Comparison of ENCODE assay signal across 23 cellular contexts in the genomic region with DNA sequence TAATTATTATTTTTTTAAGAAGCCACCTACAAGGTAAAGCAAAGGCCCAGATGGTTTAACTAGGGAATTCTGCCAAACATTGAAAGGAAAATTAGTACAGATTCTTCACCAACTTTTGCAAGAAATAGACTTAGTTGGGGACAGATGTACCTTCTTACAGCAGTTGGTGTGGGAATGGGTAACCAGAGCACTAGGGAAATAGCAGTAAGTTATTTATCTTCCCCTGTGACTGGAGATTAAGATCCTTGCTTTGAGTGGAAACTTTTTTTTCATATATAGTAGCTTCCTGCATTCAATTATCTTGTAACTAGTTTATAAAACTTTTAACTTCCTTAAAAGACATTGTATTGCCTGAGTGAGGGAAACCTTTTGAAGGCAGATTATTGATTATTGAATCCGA.
"Had no signal": no experiment of that assay in that cellular context is flagged by ENCODE, and none has a peak within 500 bp of the region (broad histone marks: within the 10 kb centered on the region; RNA-seq: fewer than 3 reads in every experiment).

No MANE protein-coding gene starts in this region.

- H3K9me3 ChIP-seq: colonic mucosa, lower lobe of right lung, tibial artery had no signal

- H3K36me3 ChIP-seq: breast epithelium, colonic mucosa, lower lobe of right lung, tibial artery had no signal

- FAIRE-seq: small intestine, urothelium cell line had no signal

- H3K4me1 ChIP-seq: breast epithelium, colonic mucosa had no signal

- H3K4me3 ChIP-seq: breast epithelium, colonic mucosa, lower lobe of right lung, tibial artery had no signal

- DNase-seq: activated B cell treated with CpG ODN at 0.5 μM for 24 hours; activated CD4-positive, alpha-beta T cell treated with anti-CD3 and anti-CD28 coated beads for 36 hours; activated CD4-positive, alpha-beta T cell treated with anti-CD3 and anti-CD28 coated beads, Interleukin-2, amount 50 U/mL, for 48 hours; activated CD8-positive, alpha-beta memory T cell treated with anti-CD3 and anti-CD28 coated beads, Interleukin-2, amount 50 U/mL, for 48 hours; activated naive CD4-positive, alpha-beta T cell treated with anti-CD3 and anti-CD28 coated beads for 36 hours; activated naive CD8-positive, alpha-beta T cell treated with anti-CD3 and anti-CD28 coated beads, Interleukin-2, amount 10 ng/mL, durations not matched to agents 7 days and 5 days; activated T-cell treated with anti-CD3 and anti-CD28 coated beads, Interleukin-2, amount 50 U/mL, for 4 hours; amniotic stem cell; colonic mucosa; endodermal cell; foreskin fibroblast; lower lobe of right lung; naive thymus-derived CD4-positive, alpha-beta T cell; posterior cingulate gyrus; small intestine; stimulated activated CD4-positive, alpha-beta T cell treated with anti-CD3 and anti-CD28 coated beads, Interleukin-2, amount 100 ng/mL, for 24 hours; stimulated activated naive CD8-positive, alpha-beta T cell treated with anti-CD3 and anti-CD28 coated beads, Interleukin-15, amount 100 ng/mL, for 72 hours; tibial artery had no signal

- ATAC-seq: activated CD4-positive, alpha-beta T cell treated with anti-CD3 and anti-CD28 coated beads for 36 hours; activated T-cell treated with anti-CD3 and anti-CD28 coated beads, Interleukin-2, amount 50 U/mL, for 4 hours; left lobe of liver; lower lobe of right lung; naive thymus-derived CD4-positive, alpha-beta T cell; sciatic nerve; stimulated activated effector memory CD8-positive, alpha-beta T cell treated with anti-CD3 and anti-CD28 coated beads, Interleukin-12 subunit alpha, Interleukin-12 subunit beta, amount 100 ng/mL, for 72 hours; stimulated activated naive CD8-positive, alpha-beta T cell treated with anti-CD3 and anti-CD28 coated beads, Interleukin-15, amount 100 ng/mL, for 72 hours had no signal

- H3K27ac ChIP-seq: breast epithelium, colonic mucosa, lower lobe of right lung, tibial artery had no signal

- H3K27me3 ChIP-seq: breast epithelium, colonic mucosa, tibial artery had no signal
